In the genomic region with DNA sequence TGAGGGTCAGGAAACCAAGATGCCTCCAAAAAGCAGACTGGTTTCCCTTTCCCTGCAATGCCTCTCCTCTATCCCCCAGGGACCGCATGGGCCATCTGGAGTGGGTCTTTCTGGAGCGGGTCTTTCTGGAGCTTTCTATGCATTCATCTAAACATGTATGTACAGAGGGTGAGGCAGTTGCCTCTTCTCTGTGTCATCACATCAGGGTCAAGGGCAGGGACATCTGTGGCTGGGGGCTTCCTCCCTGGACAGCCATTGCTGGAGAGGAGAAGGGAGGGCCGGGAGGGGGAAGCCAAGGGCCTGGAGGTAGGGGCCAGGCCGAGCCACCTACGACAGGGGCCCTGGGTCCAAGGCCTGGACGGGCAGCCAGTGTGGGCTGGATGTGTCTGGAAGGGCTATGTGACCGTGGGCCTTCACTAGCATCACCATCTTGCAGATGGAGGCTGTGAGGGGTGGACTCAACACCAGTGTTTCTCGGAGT, we compare ENCODE assay signal across 9 cellular contexts. TPM values are rescaled to one million over a fixed set of nuclear protein-coding genes. Genes with fewer than 3 reads are reported as not detected.
DNase-seq lines count a peak whose midpoint lies in the region; ATAC-seq, FAIRE-seq and TF ChIP-seq lines count a peak whose summit lies in the region.
"Had no signal": no experiment of that assay in that cellular context is flagged by ENCODE, and none has a peak within 500 bp of the region (broad histone marks: within the 10 kb centered on the region; RNA-seq: fewer than 3 reads in every experiment).

No MANE protein-coding gene starts in this region.

- BruUV-seq in K562 (replicated peaks; lab: Mats Ljungman, UMichigan), result no TSS peak

- H3K36me3 ChIP-seq in CD8-positive, alpha-beta T cell (ENCODE audit: insufficient read depth, low read length), result peaks cover 2% of the 10 kb centered on the region
- H3K36me3 ChIP-seq in K562 (ENCODE audit: control insufficient read depth, insufficient read depth, low read length), result peaks cover 28% of the 10 kb centered on the region; the same call in 2 of the 3 replicates
- H3K36me3 ChIP-seq in neuronal stem cell (replicated peaks in 1 of 2; ENCODE audit: control insufficient read depth in 2 of 2, insufficient read depth in 2 of 2, low read length in 2 of 2), result no peaks in the 10 kb centered on the region

- H2AK5ac ChIP-seq in neuronal stem cell (ENCODE audit: low read depth, low read length), result no peak overlapping the region

- H2AFZ ChIP-seq in K562 (ENCODE audit: low read depth, low read length) (peak overlapping the region; percentile 11; the same call in 1 of the 2 replicates), neuronal stem cell (ENCODE audit: low read length) (no peak overlapping the region)

- in situ Hi-C loops in K562 (cut with MboI), result loop anchor here (25.0 kb wide), 1 partner anchor 1655 kb away; the partner anchor contains the start of gene N4BP1

- WGBS in K562 (ENCODE audit: insufficient coverage, low coverage, missing lambda C conversion rate), result 3% methylated on average over 7 of the region's 8 CpGs
- WGBS in neuronal stem cell (ENCODE audit: extremely low coverage in 2 of 2, insufficient read length in 2 of 2, insufficient replicate concordance in 1 of 2), 2 donors, result no CpG with 5 or more reads among the region's 8 CpGs

- H3K14ac ChIP-seq in neuronal stem cell (ENCODE audit: low read length), result no peak overlapping the region

- no peaks in the 10 kb centered on the region for H3K27me3 Mint-ChIP-seq in CD8-positive, alpha-beta T cell (ENCODE audit: low read depth)
- no peaks in the 10 kb centered on the region for H3K27me3 Mint-ChIP-seq in natural killer cell treated with Interleukin-12 subunit alpha and Interleukin-12 subunit beta and Interleukin-15 and Interleukin-18, amount 100 ng/mL, for 72 hours

- no peak for ATAC-seq in CD8-positive, alpha-beta T cell
- ATAC-seq in K562 (peak; percentile 3), GM18511 (IDR thresholded peaks at IDR 0.05; ENCODE audit: unreplicated experiment) (no peak)
- ATAC-seq in natural killer cell treated with Interleukin-12 subunit alpha and Interleukin-12 subunit beta and Interleukin-15 and Interleukin-18, amount 100 ng/mL, for 72 hours, result no peak

- H2BK12ac ChIP-seq in neuronal stem cell (ENCODE audit: low read length), result no peak overlapping the region

- H3K36me3 Mint-ChIP-seq in CD8-positive, alpha-beta T cell, result peaks cover 25% of the 10 kb centered on the region
- H3K36me3 Mint-ChIP-seq in natural killer cell treated with Interleukin-12 subunit alpha and Interleukin-12 subunit beta and Interleukin-15 and Interleukin-18, amount 100 ng/mL, for 72 hours, result no peaks in the 10 kb centered on the region

- H2BK5ac ChIP-seq in neuronal stem cell (ENCODE audit: low read length), result no peak overlapping the region

- H3K18ac ChIP-seq in neuronal stem cell (ENCODE audit: low read length), result no peak overlapping the region

- H3K23ac ChIP-seq in neuronal stem cell (ENCODE audit: low read depth, low read length, poor library complexity), result no peak overlapping the region

- POLR2A ChIA-PET in CD8-positive, alpha-beta T cell (lab: Charles Lee), result interaction anchor here (1.2 to 2.2 kb wide), 4 partner anchors 13 to 42 kb away, joined by 3 to 7 read pairs (median 6); no protein-coding TSS in a partner anchor
- POLR2A ChIA-PET in K562 (lab: Yijun Ruan, JAX), result interaction anchor here (0.6 to 2.8 kb wide), 5 partner anchors 11 to 27 kb away, joined by 3 to 13 read pairs (median 5); no protein-coding TSS in a partner anchor

- H2BK120ac ChIP-seq in neuronal stem cell (ENCODE audit: low read depth, low read length), result no peak overlapping the region

- H3K9me1 ChIP-seq in K562 (ENCODE audit: control insufficient read depth, insufficient read depth, low read length), result no peaks in the 10 kb centered on the region

- peak overlapping the region; percentile 77 for H3K27ac ChIP-seq in CD8-positive, alpha-beta T cell (ENCODE audit: low read depth, low read length)
- H3K27ac ChIP-seq in K562 (ENCODE audit: extremely low read depth, low read depth, low read length) (peak overlapping the region; percentile 91), neuronal stem cell (replicated peaks; ENCODE audit: low read length) (no peak overlapping the region)

- H4K91ac ChIP-seq in neuronal stem cell (ENCODE audit: low read depth, low read length, poor library complexity), result no peak overlapping the region

- H3K9me3 ChIP-seq in CD8-positive, alpha-beta T cell (ENCODE audit: low read length), result no peaks in the 10 kb centered on the region
- H3K9me3 ChIP-seq in K562 (replicated peaks; ENCODE audit: control insufficient read depth, insufficient read depth, low read depth, low read length) (no peaks in the 10 kb centered on the region), neuronal stem cell (replicated peaks in 1 of 2; ENCODE audit: control insufficient read depth in 2 of 2, insufficient read depth in 1 of 2, low read depth in 1 of 2, low read length in 2 of 2) (no peaks in the 10 kb centered on the region)

- no peak overlapping the region for H2BK15ac ChIP-seq in neuronal stem cell (ENCODE audit: low read length)

- H3K4me3 ChIP-seq in CD8-positive, alpha-beta T cell (ENCODE audit: low read depth, low read length), result peak overlapping the region; percentile 91
- H3K4me3 ChIP-seq in K562 (peak overlapping the region; percentile 54), neuronal stem cell (ENCODE audit: low read length in 2 of 2) (no peak overlapping the region)

- TF ChIP-seq POLR2A in K562 (conservative IDR thresholded peaks at IDR 0.05), result no peak

- no peak for TF ChIP-seq CTCF in CD8-positive, alpha-beta T cell (IDR thresholded peaks at IDR 0.05)
- TF ChIP-seq CTCF in K562 (IDR thresholded peaks at IDR 0.05 in 2 of 3, conservative IDR thresholded peaks at IDR 0.05 in 1 of 3; ENCODE audit: insufficient read depth in 2 of 3, low read depth in 1 of 3, low read length in 3 of 3), result no peak

- no peak for DNase-seq in CD8-positive, alpha-beta T cell
- peak; percentile 37 for DNase-seq in NCI-H1694 (lab: John Stamatoyannopoulos, UW)
- no peak for DNase-seq in K562 (ENCODE audit: extremely low read depth in 1 of 4, low spot score in 3 of 4)
- DNase-seq in natural killer cell treated with Interleukin-12 subunit alpha and Interleukin-12 subunit beta and Interleukin-15 and Interleukin-18, amount 100 ng/mL, for 72 hours (ENCODE audit: low spot score), result peak; percentile 52
- DNase-seq in neuronal stem cell (ENCODE audit: low spot score), result no peak
- DNase-seq in NCI-H1048 (lab: John Stamatoyannopoulos, UW), result no peak
- DNase-seq in NCI-H345 treated with DMSO at 0.1 percent for 48 hours (lab: John Stamatoyannopoulos, UW; ENCODE audit: unreplicated experiment), result no peak

- no peak for TF ChIP-seq EP300 in K562 (IDR thresholded peaks at IDR 0.05; ENCODE audit: low read length)

- H3K4me1 ChIP-seq in CD8-positive, alpha-beta T cell (ENCODE audit: insufficient read depth, low read length), result peaks cover 71% of the 10 kb centered on the region
- H3K4me1 ChIP-seq in K562 (replicated peaks in 1 of 2; ENCODE audit: control insufficient read depth in 2 of 2, insufficient read depth in 2 of 2, low read length in 2 of 2) (peaks cover 63 to 87% of the 10 kb centered on the region in 2 experiments), neuronal stem cell (ENCODE audit: control insufficient read depth in 2 of 2, insufficient read depth in 1 of 2, low read depth in 1 of 2, low read length in 2 of 2) (peaks cover 4 to 5% of the 10 kb centered on the region in 2 donors)

- H3K79me2 ChIP-seq in K562 (ENCODE audit: control insufficient read depth, insufficient read depth, low read length), result peaks cover 98% of the 10 kb centered on the region

- H3K4me1 Mint-ChIP-seq in CD8-positive, alpha-beta T cell (ENCODE audit: low read depth), result peaks cover 73% of the 10 kb centered on the region
- H3K4me1 Mint-ChIP-seq in natural killer cell treated with Interleukin-12 subunit alpha and Interleukin-12 subunit beta and Interleukin-15 and Interleukin-18, amount 100 ng/mL, for 72 hours (ENCODE audit: low read depth in 2 of 2), result peaks cover 82 to 86% of the 10 kb centered on the region in 2 donors

- no peak for TF ChIP-seq RAD21 in K562 (CRISPR knock-in tag; conservative IDR thresholded peaks at IDR 0.05 in 1 of 2, IDR thresholded peaks at IDR 0.05 in 1 of 2)

- H3K4me2 ChIP-seq in K562 (ENCODE audit: insufficient read depth, low read length) (peak overlapping the region; percentile 84), neuronal stem cell (ENCODE audit: insufficient read depth, low read length, poor library complexity, severe bottlenecking) (no peak overlapping the region)

- CTCF ChIA-PET in CD8-positive, alpha-beta T cell (lab: Charles Lee), result interaction anchor here (1.1 to 13.1 kb wide), 6 partner anchors 11 to 398 kb away, joined by 4 to 155 read pairs (median 7); no protein-coding TSS in a partner anchor
- CTCF ChIA-PET in K562 (lab: Yijun Ruan, JAX; ENCODE audit: low intra/inter-chr PET ratio), result interaction anchor here (0.6 kb wide), 1 partner anchor 53 kb away, joined by 3 read pairs; no protein-coding TSS in a partner anchor

- H4K20me1 ChIP-seq in K562 (replicated peaks; ENCODE audit: control insufficient read depth, insufficient read depth, low read length), result 0 out of 2 replicates have a peak, but pooled peaks cover 1% of the 10 kb centered on the region

- H3K4me3 Mint-ChIP-seq in CD8-positive, alpha-beta T cell, result peak overlapping the region; percentile 97
- peak overlapping the region; percentile 87 for H3K4me3 Mint-ChIP-seq in natural killer cell treated with Interleukin-12 subunit alpha and Interleukin-12 subunit beta and Interleukin-15 and Interleukin-18, amount 100 ng/mL, for 72 hours

- H3K9ac ChIP-seq in K562 (ENCODE audit: insufficient read depth in 1 of 2, low read depth in 2 of 2, low read length in 2 of 2) (peak overlapping the region; percentile 83 to 95), neuronal stem cell (ENCODE audit: low read depth, low read length, poor library complexity) (no peak overlapping the region)

- intact Hi-C loops in CD8-positive, alpha-beta T cell (cut with DNase I, micrococcal nuclease), result loop anchor here (2.0 to 5.0 kb wide), 11 partner anchors 14 to 480 kb away; partner anchors contain the start of genes TENT4B (in 2 of the 2), BRD7 (in 1 of the 2), CYLD (in 1 of the 2) and HEATR3 (in 1 of the 2)
- intact Hi-C loops in K562 (cut with micrococcal nuclease), result no loop called here

- no peak overlapping the region for H4K8ac ChIP-seq in neuronal stem cell (ENCODE audit: low read depth, low read length)

- no peaks in the 10 kb centered on the region for H3K79me1 ChIP-seq in neuronal stem cell (ENCODE audit: low read depth, low read length)

- peak overlapping the region; percentile 98 for H3K27ac Mint-ChIP-seq in CD8-positive, alpha-beta T cell
- H3K27ac Mint-ChIP-seq in natural killer cell treated with Interleukin-12 subunit alpha and Interleukin-12 subunit beta and Interleukin-15 and Interleukin-18, amount 100 ng/mL, for 72 hours, result peak overlapping the region; percentile 98 to 100

- no peaks in the 10 kb centered on the region for H3K9me3 Mint-ChIP-seq in CD8-positive, alpha-beta T cell
- H3K9me3 Mint-ChIP-seq in natural killer cell treated with Interleukin-12 subunit alpha and Interleukin-12 subunit beta and Interleukin-15 and Interleukin-18, amount 100 ng/mL, for 72 hours, result no peaks in the 10 kb centered on the region

- H3K27me3 ChIP-seq in CD8-positive, alpha-beta T cell (ENCODE audit: insufficient read depth, low read length), result no peaks in the 10 kb centered on the region
- H3K27me3 ChIP-seq in K562 (ENCODE audit: control insufficient read depth in 2 of 2, insufficient read depth in 2 of 2, low read length in 2 of 2) (no peaks in the 10 kb centered on the region), neuronal stem cell (ENCODE audit: control insufficient read depth in 3 of 3, insufficient read depth in 3 of 3, low read depth in 1 of 3, low read length in 3 of 3) (peaks cover 0 to 3% (median 0%) of the 10 kb centered on the region in 3 experiments)

- FAIRE-seq in K562 (lab: Jason Lieb, UNC), result no peak
- FAIRE-seq: bronchial epithelial cell had no signal

- H3K4ac ChIP-seq in neuronal stem cell (ENCODE audit: low read length), result no peak overlapping the region

RNA-seq across cellular contexts. Expression of gene ADCY7, which starts 0.8 kb away (rescaled TPM):
- 100 to 1,000 TPM; 117 to 126 TPM for total RNA-seq in CD8-positive, alpha-beta T cell
- 155 and 371 TPM in 2 replicates for total RNA-seq in K562 (2011; cell fraction: chromatin; rRNA removed; ENCODE audit: low replicate concordance)
- total RNA-seq in K562 (2011; cell fraction: nucleolus; rRNA removed), result 245 and 277 TPM in 2 replicates
- total RNA-seq in K562 (2011; cell fraction: nucleoplasm; rRNA removed), result 151 and 184 TPM in 2 replicates
- 59.0 and 73.5 TPM in 2 replicates for total RNA-seq in K562 (2014; rRNA removed)
- 15.9 and 19.0 TPM in 2 replicates for total RNA-seq in K562 (2014; rRNA removed; fragmentation: Illumina TruSeq; extraction: Trizol)
- total RNA-seq in K562 (2015; rRNA removed; fragmentation: Illumina TruSeq; extraction: Trizol), result 28.6 and 29.9 TPM in 2 replicates
- 104 and 108 TPM in 2 replicates for total RNA-seq in K562 (2021)
- 28.6 and 31.0 TPM in 2 replicates for polyA plus RNA-seq in K562 (2011; rRNA removed)
- 19.2 and 48.3 TPM in 2 replicates for polyA plus RNA-seq in K562 (2011; cell fraction: cytosol; rRNA removed)
- 193 and 347 TPM in 2 replicates for polyA plus RNA-seq in K562 (2011; cell fraction: nucleus; rRNA removed)
- 53.4 and 59.6 TPM in 2 replicates for polyA plus RNA-seq in K562 (2012)
- 26.4 and 37.3 TPM in 2 replicates for polyA plus RNA-seq in K562 (2014; fragmentation: Illumina TruSeq; extraction: Trizol)
- polyA plus RNA-seq in K562 (2014; fragmentation: Nextera tagmentation; extraction: Ambion mirVana), result 1 to 10 TPM; 2.3 to 2.4 TPM
- polyA plus RNA-seq in K562 (2014; rRNA removed), result 49.4 and 64.0 TPM in 2 replicates
- polyA minus RNA-seq in K562 (2011; rRNA and poly(A)+ RNA removed), result 27.7 and 54.0 TPM in 2 replicates
- polyA minus RNA-seq in K562 (2011; cell fraction: cytosol; rRNA and poly(A)+ RNA removed), result 42.4 and 51.4 TPM in 2 replicates
- 109 TPM in 2 replicates for polyA minus RNA-seq in K562 (2011; cell fraction: nucleus; rRNA and poly(A)+ RNA removed)
- total RNA-seq in natural killer cell treated with Interleukin-12 subunit alpha and Interleukin-12 subunit beta and Interleukin-15 and Interleukin-18, amount 100 ng/mL, for 72 hours, result 100 to 1,000 TPM; 135 to 186 TPM
- polyA plus RNA-seq in neuronal stem cell (2013, experiment 1 of 2), result 3.6 TPM
- 3.3 TPM for polyA plus RNA-seq in neuronal stem cell (2013, experiment 2 of 2)

Comparison
In these comparisons a context has a peak if more than half of its experiments do, and no peak if none do; other contexts are left out.
1. DNase-seq: peak in NCI-H1694 (single experiment) and natural killer cell treated with Interleukin-12 subunit alpha and Interleukin-12 subunit beta and Interleukin-15 and Interleukin-18, amount 100 ng/mL, for 72 hours (single experiment); none in CD8-positive, alpha-beta T cell (0 of 7), K562 (0 of 4), neuronal stem cell (single experiment), NCI-H1048 (single experiment) and NCI-H345 treated with DMSO at 0.1 percent for 48 hours (single experiment).
2. H3K4me3 ChIP-seq: peak in CD8-positive, alpha-beta T cell (single experiment) and K562 (single experiment); none in neuronal stem cell (0 of 2).